Comparison of ENCODE assay signal across 21 cellular contexts in the genomic region with DNA sequence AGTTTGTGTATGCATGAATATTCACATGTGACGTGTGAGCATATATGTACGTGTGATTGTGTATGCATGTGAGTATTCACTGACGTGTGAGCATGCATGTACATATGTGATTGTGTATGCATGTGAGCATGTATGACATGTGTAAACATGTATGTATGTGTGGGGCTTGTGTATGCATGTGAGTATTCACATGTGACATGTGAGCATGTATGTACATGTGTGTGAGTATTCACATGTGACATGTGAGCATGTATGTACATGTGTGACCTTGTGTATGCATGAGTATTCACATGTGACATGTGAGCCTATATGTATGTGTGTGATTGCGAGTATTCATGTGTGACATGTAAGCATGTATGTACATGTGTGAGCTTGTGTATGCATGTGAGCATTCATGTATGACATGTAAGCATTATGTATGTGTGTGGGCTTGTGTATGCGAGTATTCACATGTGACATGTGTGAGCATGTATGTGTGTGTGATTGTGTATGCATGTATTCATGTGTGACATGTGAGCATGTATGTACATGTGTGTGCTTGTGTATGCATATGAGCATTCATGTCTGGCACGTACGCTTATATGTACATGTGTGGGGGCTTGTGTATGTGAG. TPM values are rescaled to one million over a fixed set of nuclear protein-coding genes. Genes with fewer than 3 reads are reported as not detected.
A peak's percentile ranks its signal among the peaks of the same experiment; 100 is the strongest.
DNase-seq lines count a peak whose midpoint lies in the region; ATAC-seq and TF ChIP-seq lines count a peak whose summit lies in the region.
"Had no signal": no experiment of that assay in that cellular context is flagged by ENCODE, and none has a peak within 500 bp of the region (broad histone marks: within the 10 kb centered on the region; RNA-seq: fewer than 3 reads in every experiment).

No MANE protein-coding gene starts in this region.

- H3K4me3 Mint-ChIP-seq in GM23338 (no peak overlapping the region), mesothelial cell of epicardium (no peak overlapping the region)
- H3K4me3 Mint-ChIP-seq in stimulated activated naive B cell treated with anti-CD40 and anti-IgM and Interleukin-4, amounts not matched to agents 10 μg/mL and 1 μg/mL and 100 μg/mL, for 72 hours, result no peak overlapping the region
- H3K4me3 Mint-ChIP-seq: CD4-positive, alpha-beta T cell had no signal

- no peak overlapping the region for H2AFZ ChIP-seq in GM23338

- H3K27ac ChIP-seq in GM23338 (ENCODE audit: low read depth) (no peak overlapping the region), RWPE1 (peak overlapping the region; percentile 89), psoas muscle (no peak overlapping the region)

- no peak for ATAC-seq in GM23338
- ATAC-seq in stimulated activated naive B cell treated with anti-CD40 and anti-IgM and Interleukin-4, amounts not matched to agents 10 μg/mL and 1 μg/mL and 100 μg/mL, for 72 hours (replicated peaks), result no peak
- no peak for ATAC-seq in psoas muscle
- no peak for ATAC-seq in stimulated activated naive CD8-positive, alpha-beta T cell treated with anti-CD3 and anti-CD28 coated beads, Interleukin-15, Interleukin-2, amounts not matched to agents 100 U/mL and 50 U/mL, for 24 hours
- ATAC-seq in HG03045 (IDR thresholded peaks at IDR 0.05; ENCODE audit: unreplicated experiment), result no peak
- ATAC-seq: GM12878, HCT116, Right ventricle myocardium inferior had no signal

- H3K4me1 ChIP-seq in GM23338 (ENCODE audit: insufficient read depth) (no peaks in the 10 kb centered on the region), psoas muscle (no peaks in the 10 kb centered on the region)

- H3K27me3 Mint-ChIP-seq in GM23338 (ENCODE audit: insufficient read depth, low read depth, poor library complexity) (peaks cover 10% of the 10 kb centered on the region), mesothelial cell of epicardium (ENCODE audit: low read depth) (no peaks in the 10 kb centered on the region)
- peaks cover 10 to 16% of the 10 kb centered on the region in 2 donors for H3K27me3 Mint-ChIP-seq in stimulated activated naive B cell treated with anti-CD40 and anti-IgM and Interleukin-4, amounts not matched to agents 10 μg/mL and 1 μg/mL and 100 μg/mL, for 72 hours

- peaks cover 7% of the 10 kb centered on the region; the same call in 2 of the 3 replicates for H3K4me1 Mint-ChIP-seq in GM23338
- H3K4me1 Mint-ChIP-seq in mesothelial cell of epicardium, result peaks cover 55% of the 10 kb centered on the region
- H3K4me1 Mint-ChIP-seq in stimulated activated naive B cell treated with anti-CD40 and anti-IgM and Interleukin-4, amounts not matched to agents 10 μg/mL and 1 μg/mL and 100 μg/mL, for 72 hours, result no peaks in the 10 kb centered on the region

- DNase-seq in GM23338 (ENCODE audit: low spot score) (no peak), RWPE1 (ENCODE audit: low spot score) (no peak), mesothelial cell of epicardium (ENCODE audit: low spot score in 2 of 2, unreplicated experiment in 2 of 2) (no peak), HuH-7.5 (ENCODE audit: low spot score) (no peak), psoas muscle (no peak)
- DNase-seq in stimulated activated naive B cell treated with anti-CD40 and anti-IgM and Interleukin-4, amounts not matched to agents 10 μg/mL and 1 μg/mL and 100 μg/mL, for 72 hours, result no peak
- DNase-seq in stimulated activated naive CD8-positive, alpha-beta T cell treated with anti-CD3 and anti-CD28 coated beads, Interleukin-15, Interleukin-2, amounts not matched to agents 100 U/mL and 50 U/mL, for 24 hours, result no peak
- DNase-seq: CD4-positive, alpha-beta T cell; COR-L47; DND-41; NCI-H1105; NCI-H2029 treated with DMSO at 0.1 percent for 48 hours; NCI-H2171; NCI-H345; NCI-H524; NCI-H82; SW 1271 had no signal

- intact Hi-C loops in psoas muscle (cut with DNase I), result no loop called here

- CTCF ChIA-PET in RWPE1 (lab: Yijun Ruan, JAX), result interaction anchor here (1.0 kb wide), 1 partner anchor 142 kb away, joined by 5 read pairs; no protein-coding TSS in a partner anchor

- H3F3A ChIP-seq in GM23338 (replicated peaks; ENCODE audit: low read depth), result peaks cover 16% of the 10 kb centered on the region

- no peaks in the 10 kb centered on the region for H3K27me3 ChIP-seq in GM23338 (ENCODE audit: insufficient read depth)
- H3K27me3 ChIP-seq in psoas muscle (ENCODE audit: insufficient read depth in 3 of 3, low read length in 2 of 3), result peaks cover 0 to 47% (median 0%) of the 10 kb centered on the region in 3 donors

- POLR2A ChIA-PET in RWPE1 (lab: Yijun Ruan, JAX; ENCODE audit: low non-redundant PET), result no interaction called here

- H4K20me1 ChIP-seq in GM23338 (replicated peaks; ENCODE audit: insufficient read depth), result peaks cover 23% of the 10 kb centered on the region; the same call in 1 of the 2 replicates

- H3K36me3 ChIP-seq in GM23338 (ENCODE audit: insufficient read depth) (no peaks in the 10 kb centered on the region), psoas muscle (ENCODE audit: insufficient read depth in 1 of 2, low read depth in 1 of 2) (no peaks in the 10 kb centered on the region)

- no peak overlapping the region for H3K4me2 ChIP-seq in GM23338

- 87 to 96% (median 95%) methylated on average over 7 of the region's 7 CpGs for WGBS in psoas muscle, 3 donors

- TF ChIP-seq CTCF in GM23338 (conservative IDR thresholded peaks at IDR 0.05; ENCODE audit: low read depth in 2 of 2) (no peak), RWPE1 (conservative IDR thresholded peaks at IDR 0.05; ENCODE audit: low read depth) (no peak), mesothelial cell of epicardium (IDR thresholded peaks at IDR 0.05; ENCODE audit: unreplicated experiment) (no peak), psoas muscle (IDR thresholded peaks at IDR 0.05) (no peak)

- peaks cover 7% of the 10 kb centered on the region; the same call in 1 of the 2 replicates for H3K9me2 ChIP-seq in GM23338 (ENCODE audit: insufficient read depth)

- H3K9me3 ChIP-seq in psoas muscle, result no peaks in the 10 kb centered on the region

- peaks cover 3% of the 10 kb centered on the region; the same call in 1 of the 3 replicates for H3K9me3 Mint-ChIP-seq in GM23338
- peaks cover 3% of the 10 kb centered on the region for H3K9me3 Mint-ChIP-seq in mesothelial cell of epicardium
- no peaks in the 10 kb centered on the region for H3K9me3 Mint-ChIP-seq in stimulated activated naive B cell treated with anti-CD40 and anti-IgM and Interleukin-4, amounts not matched to agents 10 μg/mL and 1 μg/mL and 100 μg/mL, for 72 hours
- H3K9me3 Mint-ChIP-seq: CD4-positive, alpha-beta T cell had no signal

- no peak overlapping the region for H3K4me3 ChIP-seq in GM23338
- no peak overlapping the region for H3K4me3 ChIP-seq in psoas muscle
- H3K4me3 ChIP-seq: GM12878 had no signal

- H3K27ac Mint-ChIP-seq in GM23338, result no peak overlapping the region
- peak overlapping the region; percentile 5 for H3K27ac Mint-ChIP-seq in mesothelial cell of epicardium
- H3K27ac Mint-ChIP-seq in stimulated activated naive B cell treated with anti-CD40 and anti-IgM and Interleukin-4, amounts not matched to agents 10 μg/mL and 1 μg/mL and 100 μg/mL, for 72 hours, result peak overlapping the region; percentile 59
- H3K27ac Mint-ChIP-seq: CD4-positive, alpha-beta T cell had no signal

- H3K36me3 Mint-ChIP-seq in GM23338 (ENCODE audit: low read depth) (peaks cover 26% of the 10 kb centered on the region), mesothelial cell of epicardium (peaks cover 4% of the 10 kb centered on the region)
- no peaks in the 10 kb centered on the region for H3K36me3 Mint-ChIP-seq in stimulated activated naive B cell treated with anti-CD40 and anti-IgM and Interleukin-4, amounts not matched to agents 10 μg/mL and 1 μg/mL and 100 μg/mL, for 72 hours

- H3K79me2 ChIP-seq in GM23338 (replicated peaks; ENCODE audit: insufficient read depth), result peaks cover 78% of the 10 kb centered on the region

TF ChIP-seq in GM23338, 12 proteins besides CTCF, POLR2A, EP300 and RAD21:
- peak; percentile 27; the same call in 1 of the 2 replicates for TF ChIP-seq POLR2AphosphoS5 (IDR thresholded peaks at IDR 0.05; ENCODE audit: low read depth)
- TF ChIP-seq EZH2phosphoT487 (IDR thresholded peaks at IDR 0.05; ENCODE audit: unreplicated experiment), result no peak

RNA-seq across cellular contexts. Expression of a gene that starts 47.8 kb away (rescaled TPM):
- 287 and 430 TPM in 2 replicates for total RNA-seq in GM23338 (2014; rRNA removed; shearing (Covaris generic))
- polyA plus RNA-seq in GM23338 (2016; fragmentation: Nextera tagmentation; extraction: Ambion mirVana) (38.4 and 45.1 TPM in 2 replicates), psoas muscle (10 to 100 TPM in 2 of 3 donors, 1 to 10 TPM in 1; 4.8 to 25.3 (median 11.3) TPM)
- total RNA-seq in mesothelial cell of epicardium (302 to 315 TPM (median 305 TPM) in 3 replicates), psoas muscle (10 to 100 TPM; 11.6 to 21.1 (median 15.1) TPM)

Comparison
In these comparisons a context has a peak if more than half of its experiments do, and no peak if none do; other contexts are left out.
1. RNA of a gene that starts 47.8 kb away (total RNA-seq): 287 to 430 TPM in GM23338 and 302 to 315 TPM in mesothelial cell of epicardium; 11.6 to 21.1 TPM in psoas muscle; every median in the first group is over 10 times any median in the second.